In genomic region chr17:42347606-42348005, GRCh38 we compare ENCODE assay signal across 14 cellular contexts. TPM values are rescaled to one million over a fixed set of nuclear protein-coding genes. Genes with fewer than 3 reads are reported as not detected.
DNase-seq lines count a peak whose midpoint lies in the region; ATAC-seq and TF ChIP-seq lines count a peak whose summit lies in the region.
"Had no signal": no experiment of that assay in that cellular context is flagged by ENCODE, and none has a peak within 500 bp of the region (broad histone marks: within the 10 kb centered on the region; RNA-seq: fewer than 3 reads in every experiment).

No MANE protein-coding gene starts in this region.

- no peaks in the 10 kb centered on the region for H3K9me3 Mint-ChIP-seq in activated naive CD4-positive, alpha-beta T cell treated with anti-CD3 and anti-CD28 coated beads, Interleukin-2, amount 50 U/mL, for 72 hours
- H3K9me3 Mint-ChIP-seq in mesothelial cell of epicardium = no peaks in the 10 kb centered on the region
- H3K9me3 Mint-ChIP-seq: activated naive CD8-positive, alpha-beta T cell treated with anti-CD3 and anti-CD28 coated beads, Interleukin-2, amount 10 ng/mL, durations not matched to agents 7 days and 5 days; nephron had no signal

- H3K27me3 Mint-ChIP-seq in mesothelial cell of epicardium (ENCODE audit: low read depth) = no peaks in the 10 kb centered on the region
- H3K27me3 Mint-ChIP-seq: activated naive CD8-positive, alpha-beta T cell treated with anti-CD3 and anti-CD28 coated beads, Interleukin-2, amount 10 ng/mL, durations not matched to agents 7 days and 5 days had no signal

- H3K36me3 Mint-ChIP-seq in activated naive CD4-positive, alpha-beta T cell treated with anti-CD3 and anti-CD28 coated beads, Interleukin-2, amount 50 U/mL, for 72 hours = peaks cover 26 to 70% of the 10 kb centered on the region in 2 donors
- peaks cover 25% of the 10 kb centered on the region for H3K36me3 Mint-ChIP-seq in mesothelial cell of epicardium

- H3K4me3 ChIP-seq in brain microvascular endothelial cell (ENCODE audit: low read depth, low read length) = no peak overlapping the region
- H3K4me3 ChIP-seq in transverse colon = no peak overlapping the region
- H3K4me3 ChIP-seq: SJSA1 had no signal

- H3K36me3 ChIP-seq in brain microvascular endothelial cell (replicated peaks) = peaks cover 14% of the 10 kb centered on the region
- H3K36me3 ChIP-seq in transverse colon = peaks cover 0 to 29% (median 13%) of the 10 kb centered on the region in 4 donors

- WGBS in transverse colon (ENCODE audit: low coverage in 1 of 2), 2 donors = 79 to 100% methylated on average over 2 to 3 of the region's 3 CpGs

- H3K27ac ChIP-seq in brain microvascular endothelial cell (peak overlapping the region; percentile 34), transverse colon (peak overlapping the region; percentile 54 to 73 (median 62))
- H3K27ac ChIP-seq: SJSA1 had no signal

- in situ Hi-C loops in brain microvascular endothelial cell (cut with HindIII; ENCODE audit: low pct_ligation_motif_present, low sequenced_read_pairs) = no loop called here
- in situ Hi-C loops in transverse colon (cut with MboI; ENCODE audit: low pct_ligation_motif_present in 1 of 4, low pct_unique_long_range_greater_than_20kb in 1 of 4, low sequenced_read_pairs in 3 of 4) = loop anchor here in 1 of 4 donors (25.0 kb wide), 1 partner anchor 165 kb away; no protein-coding TSS in a partner anchor

- no peak for TF ChIP-seq EP300 in transverse colon (IDR thresholded peaks at IDR 0.05; ENCODE audit: low read depth)

- no peak for TF ChIP-seq POLR2A in transverse colon (IDR thresholded peaks at IDR 0.05)

- no peak for DNase-seq in activated naive CD4-positive, alpha-beta T cell treated with anti-CD3 and anti-CD28 coated beads, Interleukin-2, amount 50 U/mL, for 72 hours (ENCODE audit: low spot score in 2 of 2)
- DNase-seq in activated naive CD4-positive, alpha-beta T cell treated with Interleukin-2 at 50 U/mL for 16 hours = no peak
- DNase-seq in brain microvascular endothelial cell (no peak), mesothelial cell of epicardium (ENCODE audit: low spot score in 2 of 2, unreplicated experiment in 2 of 2) (no peak), transverse colon (no peak), amniotic stem cell (lab: John Stamatoyannopoulos, UW) (no peak), NCI-H345 treated with DMSO at 0.1 percent for 48 hours (lab: John Stamatoyannopoulos, UW; ENCODE audit: unreplicated experiment) (no peak)
- DNase-seq in effector CD4-positive, alpha-beta T cell = no peak
- DNase-seq: activated CD4-positive, alpha-beta T cell treated with anti-CD3 and anti-CD28 coated beads for 1 hour; activated naive CD8-positive, alpha-beta T cell treated with anti-CD3 and anti-CD28 coated beads, Interleukin-2, amount 10 ng/mL, durations not matched to agents 7 days and 5 days; NCI-H526; stimulated activated CD4-positive, alpha-beta T cell treated with anti-CD3 and anti-CD28 coated beads, Interleukin-1b, Interleukin-23, amount 100 ng/mL, for 48 hours had no signal

- H3K27me3 ChIP-seq in brain microvascular endothelial cell (replicated peaks) = no peaks in the 10 kb centered on the region
- H3K27me3 ChIP-seq in transverse colon = no peaks in the 10 kb centered on the region
- H3K27me3 ChIP-seq: SJSA1 had no signal

- no peak for ATAC-seq in activated naive CD4-positive, alpha-beta T cell treated with anti-CD3 and anti-CD28 coated beads, Interleukin-2, amount 50 U/mL, for 72 hours

- peaks cover 0 to 29% (median 16%) of the 10 kb centered on the region in 4 donors for H3K4me1 ChIP-seq in transverse colon

- no peaks in the 10 kb centered on the region for H3K9me3 ChIP-seq in transverse colon
- H3K9me3 ChIP-seq: SJSA1 had no signal

- H3K27ac Mint-ChIP-seq in activated naive CD4-positive, alpha-beta T cell treated with anti-CD3 and anti-CD28 coated beads, Interleukin-2, amount 50 U/mL, for 72 hours = peak overlapping the region; percentile 72 to 74
- H3K27ac Mint-ChIP-seq in mesothelial cell of epicardium = peak overlapping the region; percentile 87
- H3K27ac Mint-ChIP-seq: activated naive CD8-positive, alpha-beta T cell treated with anti-CD3 and anti-CD28 coated beads, Interleukin-2, amount 10 ng/mL, durations not matched to agents 7 days and 5 days had no signal

- intact Hi-C loops in transverse colon (cut with DNase I; ENCODE audit: low total_unique reads) = no loop called here

- TF ChIP-seq CTCF in brain microvascular endothelial cell (IDR thresholded peaks at IDR 0.05; ENCODE audit: low read depth, low read length, missing control alignments) (no peak), mesothelial cell of epicardium (IDR thresholded peaks at IDR 0.05; ENCODE audit: unreplicated experiment) (no peak), transverse colon (IDR thresholded peaks at IDR 0.05) (no peak)

- no peak overlapping the region for H3K4me3 Mint-ChIP-seq in mesothelial cell of epicardium
- H3K4me3 Mint-ChIP-seq: activated naive CD8-positive, alpha-beta T cell treated with anti-CD3 and anti-CD28 coated beads, Interleukin-2, amount 10 ng/mL, durations not matched to agents 7 days and 5 days; nephron had no signal

- peaks cover 7% of the 10 kb centered on the region for H3K4me1 Mint-ChIP-seq in mesothelial cell of epicardium

RNA-seq across cellular contexts. Expression of gene STAT3, which starts 40.6 kb away (rescaled TPM):
- 100 to 1,000 TPM; 189 to 505 TPM for total RNA-seq in activated naive CD4-positive, alpha-beta T cell treated with anti-CD3 and anti-CD28 coated beads, Interleukin-2, amount 50 U/mL, for 72 hours
- total RNA-seq in mesothelial cell of epicardium (118 to 129 TPM (median 119 TPM) in 3 replicates), transverse colon (100 to 1,000 TPM; 110 to 156 (median 130) TPM)

RNA-seq across cellular contexts. Expression of gene STAT5A, which starts 59.3 kb away (rescaled TPM):
- 100 to 1,000 TPM; 171 to 177 TPM for total RNA-seq in activated naive CD4-positive, alpha-beta T cell treated with anti-CD3 and anti-CD28 coated beads, Interleukin-2, amount 50 U/mL, for 72 hours
- total RNA-seq in mesothelial cell of epicardium (9.5 to 11.7 TPM (median 11.2 TPM) in 3 replicates), transverse colon (10 to 100 TPM; 36.2 to 93.7 (median 50.3) TPM)
